In genomic region chr19:40716655-40717324, GRCh38 we compare ENCODE assay signal across 8 cellular contexts. TPM values are rescaled to one million over a fixed set of nuclear protein-coding genes. Genes with fewer than 3 reads are reported as not detected.
DNase-seq lines count a peak whose midpoint lies in the region; ATAC-seq, FAIRE-seq and TF ChIP-seq lines count a peak whose summit lies in the region.

Gene COQ8B, minus strand, starts transcription at chr19:40716886. Its CDS starts 2,254 bp downstream, at chr19:40714632.
Gene ITPKC, plus strand, starts transcription at chr19:40717112. Its CDS starts 24 bp downstream, at chr19:40717136.

- peak; percentile 71 for ATAC-seq in GM18907 (IDR thresholded peaks at IDR 0.05; ENCODE audit: unreplicated experiment)
- peak; percentile 70 for ATAC-seq in HG03159 (IDR thresholded peaks at IDR 0.05; ENCODE audit: unreplicated experiment)

- H3K4me1 ChIP-seq in small intestine (ENCODE audit: control insufficient read depth in 2 of 2, insufficient read depth in 1 of 2, low read depth in 1 of 2, low read length in 1 of 2) = peaks cover 0 to 2% of the 10 kb centered on the region in 2 donors

- FAIRE-seq in bronchial epithelial cell (lab: Jason Lieb, UNC) = no peak
- no peak for FAIRE-seq in small intestine (lab: Jason Lieb, UNC)

- no peak for TF ChIP-seq CTCF in WI38 (IDR thresholded peaks at IDR 0.05; ENCODE audit: low read depth, low read length)
- TF ChIP-seq CTCF in bronchial epithelial cell (IDR thresholded peaks at IDR 0.05; ENCODE audit: insufficient read depth, low read length, severe bottlenecking) = no peak

- no peaks in the 10 kb centered on the region for H3K9me3 ChIP-seq in small intestine (ENCODE audit: control insufficient read depth, low read depth)

- peak; percentile 95 for DNase-seq in AG08395 (ENCODE audit: low spot score)
- peak; percentile 100 for DNase-seq in NCI-H2227 (lab: John Stamatoyannopoulos, UW; ENCODE audit: unreplicated experiment)
- DNase-seq in bronchial epithelial cell (ENCODE audit: low read depth) = peak; percentile 93
- DNase-seq in iPS-NIHi11 (ENCODE audit: low spot score) = peak; percentile 97
- peak; percentile 99 for DNase-seq in small intestine

- H3K27me3 ChIP-seq in bronchial epithelial cell (ENCODE audit: control insufficient read depth, insufficient read depth, low read length) = no peaks in the 10 kb centered on the region
- H3K27me3 ChIP-seq in small intestine (ENCODE audit: control insufficient read depth in 2 of 2, insufficient read depth in 2 of 2, low read length in 2 of 2) = no peaks in the 10 kb centered on the region

- H3K36me3 ChIP-seq in bronchial epithelial cell (ENCODE audit: control insufficient read depth, insufficient read depth, low read length) (peaks cover 10% of the 10 kb centered on the region), small intestine (ENCODE audit: control insufficient read depth in 2 of 2, insufficient read depth in 2 of 2, low read length in 2 of 2) (no peaks in the 10 kb centered on the region)

- 0% methylated on average over 25 to 72 of the region's 72 CpGs for WGBS in small intestine, 3 donors

- H3K4me3 ChIP-seq in WI38 (ENCODE audit: low read depth, low read length) = peak within 1 kb of the TSS; percentile 72
- H3K4me3 ChIP-seq in bronchial epithelial cell (ENCODE audit: low read depth, low read length) = peak within 1 kb of the TSS; percentile 99
- H3K4me3 ChIP-seq in small intestine (ENCODE audit: low read depth in 1 of 2, low read length in 2 of 2) = peak within 1 kb of the TSS; percentile 88 to 93

- peak within 1 kb of the TSS; percentile 98 to 99 for H3K27ac ChIP-seq in small intestine (ENCODE audit: low read depth in 1 of 2, low read length in 1 of 2)

RNA-seq across cellular contexts. Expression of gene COQ8B, which starts in this region (rescaled TPM):
- 20.0 and 23.9 TPM in 2 replicates for total RNA-seq in bronchial epithelial cell
- polyA plus RNA-seq in small intestine = 10 to 100 TPM; 29.2 to 45.5 (median 44.5) TPM

RNA-seq across cellular contexts. Expression of gene ITPKC, which starts in this region (rescaled TPM):
- total RNA-seq in bronchial epithelial cell = 26.9 and 34.7 TPM in 2 replicates
- polyA plus RNA-seq in small intestine = 10 to 100 TPM; 22.7 to 26.4 (median 24.7) TPM

Comparison
In these comparisons a context has a peak if more than half of its experiments do, and no peak if none do; other contexts are left out.
1. Peak in every context shown above with its lines: DNase-seq, ATAC-seq, H3K4me3 ChIP-seq and H3K27ac ChIP-seq.